ENCODE assay signal across 15 cellular contexts in the genomic region with DNA sequence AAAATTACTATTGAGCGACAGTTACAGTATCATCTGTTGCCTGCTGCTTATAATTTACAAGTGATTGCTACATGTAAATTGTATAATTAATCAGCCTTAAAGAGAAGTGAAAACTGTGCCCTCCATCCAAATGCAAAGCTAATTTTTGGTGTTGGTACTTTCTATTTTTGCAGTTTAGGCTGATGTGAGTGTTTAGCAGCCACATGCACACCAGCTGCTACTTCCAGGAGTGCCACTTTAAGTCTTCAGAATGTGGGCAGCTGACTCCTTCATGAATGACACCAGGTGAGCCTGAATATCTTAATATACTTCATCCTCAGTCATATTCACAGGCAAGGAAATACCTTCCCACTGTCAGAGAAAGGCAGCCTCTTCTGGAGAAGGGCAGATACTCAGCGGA.
DNase-seq lines count a peak whose midpoint lies in the region; ATAC-seq and FAIRE-seq lines count a peak whose summit lies in the region.
"Had no signal": no experiment of that assay in that cellular context is flagged by ENCODE, and none has a peak within 500 bp of the region (broad histone marks: within the 10 kb centered on the region; RNA-seq: fewer than 3 reads in every experiment).

No MANE protein-coding gene starts in this region.

- ATAC-seq in left lobe of liver (peak; percentile 3), GM19023 (IDR thresholded peaks at IDR 0.05; ENCODE audit: unreplicated experiment) (no peak), GM19397 (IDR thresholded peaks at IDR 0.05; ENCODE audit: unreplicated experiment) (no peak)
- ATAC-seq: HCT116 had no signal

- DNase-seq in DMS79 treated with DMSO at 0.1 percent for 48 hours (lab: John Stamatoyannopoulos, UW), result peak; percentile 66
- no peak for DNase-seq in GM19239 (ENCODE audit: insufficient read length, low spot score)
- peak; percentile 37 to 77 for DNase-seq in NCI-H524 (lab: John Stamatoyannopoulos, UW)
- DNase-seq in left lobe of liver (ENCODE audit: low spot score), result no peak
- DNase-seq in NCI-H345 treated with DMSO at 0.1 percent for 48 hours (lab: John Stamatoyannopoulos, UW; ENCODE audit: unreplicated experiment), result no peak
- DNase-seq in UCSD-AML1 (lab: John Stamatoyannopoulos, UW; ENCODE audit: unreplicated experiment), result no peak
- DNase-seq: CD8-positive, alpha-beta memory T cell; NCI-H1436; NCI-H2081; NCI-H446; NCI-H82; SW 1271 had no signal

- FAIRE-seq in GM19239 (lab: Jason Lieb, UNC), result peak; percentile 4

Comparison
In these comparisons a context has a peak if more than half of its experiments do, and no peak if none do; other contexts are left out.
1. DNase-seq: peak in DMS79 treated with DMSO at 0.1 percent for 48 hours (single experiment) and NCI-H524 (2 of 2); none in GM19239 (single experiment), left lobe of liver (single experiment), NCI-H345 treated with DMSO at 0.1 percent for 48 hours (single experiment) and UCSD-AML1 (single experiment).